8 cellular contexts compared by ENCODE assay signal in the genomic region with DNA sequence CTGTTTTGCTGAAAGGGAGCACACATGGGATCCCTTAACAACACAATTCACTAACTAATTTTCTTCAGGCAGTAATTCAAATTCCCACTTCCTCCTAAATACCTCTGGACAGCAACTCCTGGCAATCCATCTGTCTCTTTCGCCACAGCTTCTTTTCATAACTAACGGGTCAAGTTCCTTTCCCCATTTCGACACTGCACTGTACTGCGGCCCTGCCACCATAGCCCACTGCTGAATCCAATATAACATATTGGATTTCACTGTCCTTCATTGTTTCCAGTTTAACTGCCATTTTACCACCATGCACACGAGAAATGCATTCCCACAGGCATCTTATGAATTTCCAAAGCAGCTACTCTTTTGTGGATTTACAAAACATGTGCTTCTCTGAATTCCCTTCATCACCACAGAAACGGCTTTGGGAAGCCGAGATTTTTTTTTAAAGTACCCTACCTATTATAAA. TPM values are rescaled to one million over a fixed set of nuclear protein-coding genes. Genes with fewer than 3 reads are reported as not detected.
DNase-seq lines count a peak whose midpoint lies in the region; ATAC-seq and TF ChIP-seq lines count a peak whose summit lies in the region.

No MANE protein-coding gene starts in this region.

- H3K4me3 ChIP-seq in LNCaP clone FGC (ENCODE audit: low read depth, low read length) (peak overlapping the region; percentile 66), SU-DHL-6 (ENCODE audit: insufficient read depth, low read length, poor library complexity, severe bottlenecking) (peak overlapping the region; percentile 65), heart right ventricle (peak overlapping the region; percentile 70 to 95 (median 88)), gastrocnemius medialis (peak overlapping the region; percentile 76 to 99 (median 87))

- no peaks in the 10 kb centered on the region for H3K9me3 Mint-ChIP-seq in Calu3 (ENCODE audit: low read depth, unreplicated experiment)

- H3K36me3 ChIP-seq in SU-DHL-6 (ENCODE audit: low read length) (peaks cover 1% of the 10 kb centered on the region; the same call in 1 of the 2 replicates), heart right ventricle (no peaks in the 10 kb centered on the region), gastrocnemius medialis (no peaks in the 10 kb centered on the region)

- no peaks in the 10 kb centered on the region for H3K27me3 Mint-ChIP-seq in Calu3 (ENCODE audit: unreplicated experiment)

- intact Hi-C loops in Calu3 (cut with micrococcal nuclease; ENCODE audit: unreplicated experiment), result loop anchor here (2.0 to 5.0 kb wide), 3 partner anchors 40 to 194 kb away; no protein-coding TSS in a partner anchor
- intact Hi-C loops in heart right ventricle (cut with DNase I), result loop anchor here in 7 of 10 donors (1.0 to 10.0 kb wide), 7 partner anchors 49 to 144 kb away; partner anchors contain the start of gene SMIM29 (in 4 of the 7)
- intact Hi-C loops in gastrocnemius medialis (cut with DNase I; ENCODE audit: low total_unique reads), result loop anchor here (5.0 kb wide), 1 partner anchor 871 kb away; no protein-coding TSS in a partner anchor

- CTCF ChIA-PET in Calu3 (lab: Charles Lee), result interaction anchor here (0.5 to 4.0 kb wide), 7 partner anchors 24 to 170 kb away, joined by 3 to 30 read pairs (median 3); partner anchors contain the start of genes HMGA1 and SMIM29

- H3K9me2 ChIP-seq in SU-DHL-6 (replicated peaks; ENCODE audit: insufficient read depth, low read length), result no peaks in the 10 kb centered on the region

- peaks cover 4% of the 10 kb centered on the region for H3K36me3 Mint-ChIP-seq in Calu3 (ENCODE audit: insufficient read depth, unreplicated experiment)

- H3K27me3 ChIP-seq in SU-DHL-6 (ENCODE audit: low read length) (no peaks in the 10 kb centered on the region), heart right ventricle (no peaks in the 10 kb centered on the region), gastrocnemius medialis (no peaks in the 10 kb centered on the region)

- no peak overlapping the region for H3K4me3 Mint-ChIP-seq in Calu3 (ENCODE audit: low read depth, unreplicated experiment)

- peak; percentile 47 for DNase-seq in Calu3
- DNase-seq in LNCaP clone FGC (ENCODE audit: low read depth), result peak; percentile 23
- peak in 1 of 2 donors; percentile 33 for DNase-seq in heart right ventricle
- DNase-seq in gastrocnemius medialis, result peak; percentile 73 to 80
- DNase-seq in NCI-H774 (lab: John Stamatoyannopoulos, UW), result no peak

- H3K27ac ChIP-seq in SU-DHL-6 (ENCODE audit: low read depth, low read length) (peak overlapping the region; percentile 77), heart right ventricle (peak overlapping the region; percentile 88 to 99 (median 98)), gastrocnemius medialis (peak overlapping the region; percentile 98 to 100 (median 98))

- BruUV-seq in Calu3 (replicated peaks; lab: Mats Ljungman, UMichigan), result TSS peak; percentile 46

- in situ Hi-C loops in gastrocnemius medialis (cut with MboI; ENCODE audit: low sequenced_read_pairs in 4 of 4), result no loop called here

- H2AFZ ChIP-seq in SU-DHL-6 (ENCODE audit: low read depth, low read length, severe bottlenecking), result peak overlapping the region; percentile 88

- peaks cover 15% of the 10 kb centered on the region for H3K4me1 Mint-ChIP-seq in Calu3 (ENCODE audit: low read depth, unreplicated experiment)

- no peak overlapping the region for H3K27ac Mint-ChIP-seq in Calu3 (ENCODE audit: unreplicated experiment)

- TF ChIP-seq CTCF in Calu3 (IDR thresholded peaks at IDR 0.05; ENCODE audit: unreplicated experiment) (no peak), LNCaP clone FGC (IDR thresholded peaks at IDR 0.05; ENCODE audit: control insufficient read depth, extremely low read depth, insufficient read depth) (no peak), SU-DHL-6 (IDR thresholded peaks at IDR 0.05; ENCODE audit: insufficient read depth, low read length, poor library complexity, severe bottlenecking) (no peak), heart right ventricle (IDR thresholded peaks at IDR 0.05) (no peak), gastrocnemius medialis (IDR thresholded peaks at IDR 0.05 in 4 of 5, conservative IDR thresholded peaks at IDR 0.05 in 1 of 5) (no peak)

- peak; percentile 7 to 16 for TF ChIP-seq POLR2A in gastrocnemius medialis (IDR thresholded peaks at IDR 0.05)

- H3K9ac ChIP-seq in SU-DHL-6 (ENCODE audit: low read length), result peak overlapping the region; percentile 90

- H3K4me1 ChIP-seq in heart right ventricle, result peaks cover 13 to 67% (median 51%) of the 10 kb centered on the region in 9 donors
- peaks cover 57% of the 10 kb centered on the region in 2 donors for H3K4me1 ChIP-seq in gastrocnemius medialis

- ATAC-seq in heart right ventricle (peak in 5 of 8 donors; percentile 19 to 37 (median 30)), gastrocnemius medialis (peak; percentile 69 to 76), GM18909 (IDR thresholded peaks at IDR 0.05; ENCODE audit: poor library complexity, unreplicated experiment) (no peak), HG02759 (IDR thresholded peaks at IDR 0.05; ENCODE audit: unreplicated experiment) (no peak)

- 0 to 1% methylated on average over 7 of the region's 7 CpGs for WGBS in heart right ventricle, 2 donors

- peak overlapping the region; percentile 72 for H3K4me2 ChIP-seq in SU-DHL-6 (ENCODE audit: low read depth, low read length, poor library complexity, severe bottlenecking)

- peaks cover 2% of the 10 kb centered on the region; the same call in 1 of the 2 replicates for H3K9me3 ChIP-seq in SU-DHL-6 (ENCODE audit: insufficient read depth, low read length)
- H3K9me3 ChIP-seq in heart right ventricle, result peaks cover 0 to 8% (median 0%) of the 10 kb centered on the region in 11 donors
- no peaks in the 10 kb centered on the region for H3K9me3 ChIP-seq in gastrocnemius medialis

- peaks cover 4% of the 10 kb centered on the region; the same call in 1 of the 2 replicates for H4K20me1 ChIP-seq in SU-DHL-6 (ENCODE audit: low read depth, low read length)

- H3K79me2 ChIP-seq in SU-DHL-6 (ENCODE audit: insufficient read depth, low read length), result peaks cover 62% of the 10 kb centered on the region

- peaks cover 24% of the 10 kb centered on the region for H3F3A ChIP-seq in SU-DHL-6 (ENCODE audit: insufficient read depth)

RNA-seq across cellular contexts. Expression of gene NUDT3, which starts 1.4 kb away (rescaled TPM):
- total RNA-seq in Calu3 (2022) (43.9 and 48.4 TPM in 2 replicates), heart right ventricle (10 to 100 TPM; 41.9 to 67.1 (median 59.0) TPM), gastrocnemius medialis (10 to 100 TPM; 40.0 to 71.9 (median 50.6) TPM)
- 10 to 100 TPM in 1 of 2 donors, 1 to 10 TPM in 1; 9.3 to 20.9 TPM for polyA plus RNA-seq in heart right ventricle

RNA-seq across cellular contexts. Expression of gene RPS10, which starts 34.8 kb away (rescaled TPM):
- 1,887 and 2,049 TPM in 2 replicates for total RNA-seq in Calu3 (2022)
- 100 to 1,000 TPM; 551 to 913 (median 607) TPM for total RNA-seq in heart right ventricle
- 1,000 to 10,000 TPM; 1,305 to 2,567 TPM for polyA plus RNA-seq in heart right ventricle
- 1,000 to 10,000 TPM; 1,471 to 2,243 (median 1,775) TPM for total RNA-seq in gastrocnemius medialis

Comparison
In these comparisons a context has a peak if more than half of its experiments do, and no peak if none do; other contexts are left out.
1. ATAC-seq: peak in heart right ventricle (5 of 8) and gastrocnemius medialis (2 of 2); none in GM18909 (single experiment) and HG02759 (single experiment).
2. Peak in every context shown above with its lines, with median percentiles within 50 percentile points of each other: H3K4me3 ChIP-seq and H3K27ac ChIP-seq.